In the genomic region with DNA sequence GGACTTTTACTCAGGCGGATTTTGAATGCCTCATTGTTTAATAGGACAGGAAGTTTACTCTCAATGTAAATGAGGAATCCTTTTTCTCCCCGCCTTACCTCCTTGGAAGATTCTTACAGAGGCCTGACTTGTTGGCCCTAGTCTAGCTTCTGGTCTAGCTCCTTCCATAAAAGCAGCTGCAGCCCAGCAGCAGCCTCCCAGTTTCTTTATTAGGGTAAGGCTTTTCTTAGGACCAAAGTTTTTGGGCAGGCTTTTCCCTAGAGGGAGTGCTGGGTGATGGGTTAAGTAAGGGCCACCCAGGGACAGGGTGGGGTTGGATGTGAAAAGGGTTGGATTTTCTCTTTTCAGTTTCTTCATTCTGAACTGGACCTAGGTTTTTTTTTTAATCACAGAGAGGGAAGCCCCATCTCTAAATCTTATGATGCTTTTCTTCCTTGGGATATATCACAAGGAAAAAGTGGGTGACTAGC, we compare ENCODE assay signal across 8 cellular contexts. TPM values are rescaled to one million over a fixed set of nuclear protein-coding genes. Genes with fewer than 3 reads are reported as not detected.
DNase-seq lines count a peak whose midpoint lies in the region; ATAC-seq, FAIRE-seq and TF ChIP-seq lines count a peak whose summit lies in the region.

No MANE protein-coding gene starts in this region.

- H2AFZ ChIP-seq in endothelial cell of umbilical vein (ENCODE audit: low read depth, low read length) (peak overlapping the region; percentile 17), neuronal stem cell (ENCODE audit: low read length) (peak overlapping the region; percentile 76)

- CTCF ChIA-PET in endothelial cell of umbilical vein (lab: Charles Lee) = interaction anchor here (0.6 to 3.1 kb wide), 7 partner anchors 10 to 190 kb away, joined by 3 to 13 read pairs (median 5); partner anchors contain the start of gene RNF215

- H3K36me3 ChIP-seq in Peyer's patch = no peaks in the 10 kb centered on the region
- H3K36me3 ChIP-seq in endothelial cell of umbilical vein (ENCODE audit: control insufficient read depth in 2 of 2, extremely low read depth in 1 of 2, insufficient read depth in 2 of 2, low read length in 2 of 2) = no peaks in the 10 kb centered on the region
- H3K36me3 ChIP-seq in neuronal stem cell (replicated peaks in 1 of 2; ENCODE audit: control insufficient read depth in 2 of 2, insufficient read depth in 2 of 2, low read length in 2 of 2) = no peaks in the 10 kb centered on the region
- no peaks in the 10 kb centered on the region for H3K36me3 ChIP-seq in HAP-1 (replicated peaks)

- no peak overlapping the region for H3K14ac ChIP-seq in neuronal stem cell (ENCODE audit: low read length)

- no peak overlapping the region for H4K91ac ChIP-seq in neuronal stem cell (ENCODE audit: low read depth, low read length, poor library complexity)

- intact Hi-C loops in endothelial cell of umbilical vein (cut with micrococcal nuclease) = loop anchor here (1.0 to 2.0 kb wide), 3 partner anchors 8 to 430 kb away; partner anchors contain the start of genes CCDC157, SF3A1, UQCR10 and ZMAT5

- TSS peak; percentile 30 for BruUV-seq in endothelial cell of umbilical vein (replicated peaks; lab: Mats Ljungman, UMichigan)

- ATAC-seq in HG03460 (IDR thresholded peaks at IDR 0.05; ENCODE audit: unreplicated experiment) = no peak

- H2BK120ac ChIP-seq in neuronal stem cell (ENCODE audit: low read depth, low read length) = no peak overlapping the region

- FAIRE-seq in endothelial cell of umbilical vein (lab: Jason Lieb, UNC) = no peak

- WGBS in neuronal stem cell (ENCODE audit: extremely low coverage in 2 of 2, insufficient read length in 2 of 2, insufficient replicate concordance in 1 of 2), 2 donors = no CpG with 5 or more reads among the region's 2 CpGs

- no peak overlapping the region for H3K18ac ChIP-seq in neuronal stem cell (ENCODE audit: low read length)

- no peak overlapping the region for H3K4ac ChIP-seq in neuronal stem cell (ENCODE audit: low read length)

- peak; percentile 99 for DNase-seq in COLO829 (ENCODE audit: low spot score)
- DNase-seq in Peyer's patch = no peak
- DNase-seq in endothelial cell of umbilical vein (ENCODE audit: low read depth, low spot score) = no peak
- DNase-seq in neuronal stem cell (ENCODE audit: low spot score) = no peak
- no peak for DNase-seq in HAP-1 (ENCODE audit: low spot score in 2 of 2)
- no peak for DNase-seq in NCI-H345 (lab: John Stamatoyannopoulos, UW)
- DNase-seq in activated CD4-positive, CD25-positive, alpha-beta regulatory T cell (lab: John Stamatoyannopoulos, UW) = no peak

- no peaks in the 10 kb centered on the region for H3K79me1 ChIP-seq in neuronal stem cell (ENCODE audit: low read depth, low read length)

- TF ChIP-seq POLR2A in Peyer's patch (IDR thresholded peaks at IDR 0.05) = no peak
- no peak for TF ChIP-seq POLR2A in endothelial cell of umbilical vein (IDR thresholded peaks at IDR 0.05; ENCODE audit: low read depth, low read length)

- H3K9me3 ChIP-seq in Peyer's patch (no peaks in the 10 kb centered on the region), endothelial cell of umbilical vein (replicated peaks; ENCODE audit: control insufficient read depth, insufficient read depth, low read length) (no peaks in the 10 kb centered on the region), neuronal stem cell (replicated peaks in 1 of 2; ENCODE audit: control insufficient read depth in 2 of 2, insufficient read depth in 1 of 2, low read depth in 1 of 2, low read length in 2 of 2) (no peaks in the 10 kb centered on the region), HAP-1 (no peaks in the 10 kb centered on the region)

- no peak overlapping the region for H2AK5ac ChIP-seq in neuronal stem cell (ENCODE audit: low read depth, low read length)

- dilution Hi-C loops in endothelial cell of umbilical vein (cut with MboI; ENCODE audit: extremely low pct_ligation_motif_present, low sequenced_read_pairs) = no loop called here

- in situ Hi-C loops in HAP-1 (cut with MboI; ENCODE audit: low sequenced_read_pairs) = no loop called here

- H2BK5ac ChIP-seq in neuronal stem cell (ENCODE audit: low read length) = no peak overlapping the region

- TF ChIP-seq CTCF in Peyer's patch (IDR thresholded peaks at IDR 0.05) (no peak), endothelial cell of umbilical vein (IDR thresholded peaks at IDR 0.05; ENCODE audit: extremely low read depth in 1 of 2, insufficient read depth in 1 of 2, low read depth in 1 of 2, low read length in 2 of 2) (no peak)

- H3K4me2 ChIP-seq in endothelial cell of umbilical vein (ENCODE audit: insufficient read depth, low read length) (peak overlapping the region; percentile 64), neuronal stem cell (ENCODE audit: insufficient read depth, low read length, poor library complexity, severe bottlenecking) (no peak overlapping the region)

- no peaks in the 10 kb centered on the region for H4K20me1 ChIP-seq in endothelial cell of umbilical vein (replicated peaks; ENCODE audit: control insufficient read depth, extremely low read depth, insufficient read depth, low read length)

- H2BK12ac ChIP-seq in neuronal stem cell (ENCODE audit: low read length) = no peak overlapping the region

- H4K8ac ChIP-seq in neuronal stem cell (ENCODE audit: low read depth, low read length) = no peak overlapping the region

- peak overlapping the region; percentile 56 to 76 (median 70) for H3K27ac ChIP-seq in Peyer's patch
- peak overlapping the region; percentile 99 for H3K27ac ChIP-seq in endothelial cell of umbilical vein (ENCODE audit: insufficient read depth, low read depth, low read length)
- no peak overlapping the region for H3K27ac ChIP-seq in neuronal stem cell (replicated peaks; ENCODE audit: low read length)

- no peaks in the 10 kb centered on the region for H3K79me2 ChIP-seq in endothelial cell of umbilical vein (ENCODE audit: control insufficient read depth, insufficient read depth, low read length)

- H3K4me1 ChIP-seq in Peyer's patch (peaks cover 0 to 12% (median 10%) of the 10 kb centered on the region in 4 donors), endothelial cell of umbilical vein (ENCODE audit: control insufficient read depth, extremely low read depth, insufficient read depth, low read length) (peaks cover 45% of the 10 kb centered on the region), neuronal stem cell (ENCODE audit: control insufficient read depth in 2 of 2, insufficient read depth in 1 of 2, low read depth in 1 of 2, low read length in 2 of 2) (peaks cover 6 to 15% of the 10 kb centered on the region in 2 donors), HAP-1 (peaks cover 22% of the 10 kb centered on the region)

- POLR2A ChIA-PET in endothelial cell of umbilical vein (lab: Charles Lee) = interaction anchor here (1.3 kb wide), 1 partner anchor 12 kb away, joined by 3 read pairs; no protein-coding TSS in a partner anchor

- H3K23ac ChIP-seq in neuronal stem cell (ENCODE audit: low read depth, low read length, poor library complexity) = no peak overlapping the region

- H3K27me3 ChIP-seq in Peyer's patch (no peaks in the 10 kb centered on the region), endothelial cell of umbilical vein (ENCODE audit: control insufficient read depth in 2 of 2, insufficient read depth in 2 of 2, low read length in 2 of 2) (no peaks in the 10 kb centered on the region), neuronal stem cell (ENCODE audit: control insufficient read depth in 3 of 3, insufficient read depth in 3 of 3, low read depth in 1 of 3, low read length in 3 of 3) (no peaks in the 10 kb centered on the region), HAP-1 (ENCODE audit: low read depth) (no peaks in the 10 kb centered on the region)

- H3K4me3 ChIP-seq in Peyer's patch (no peak overlapping the region), endothelial cell of umbilical vein (replicated peaks in 1 of 3; ENCODE audit: insufficient read depth in 1 of 3, low read depth in 1 of 3, low read length in 3 of 3) (no peak overlapping the region), neuronal stem cell (ENCODE audit: low read length in 2 of 2) (peak overlapping the region in 1 of 2 donors; percentile 31), HAP-1 (no peak overlapping the region)

- no peaks in the 10 kb centered on the region for H3K9me1 ChIP-seq in endothelial cell of umbilical vein (replicated peaks; ENCODE audit: control insufficient read depth, extremely low read depth, insufficient read depth, low read length)

- peak overlapping the region; percentile 60 for H3K9ac ChIP-seq in endothelial cell of umbilical vein (replicated peaks; ENCODE audit: extremely low read depth, insufficient read depth, low read length)
- no peak overlapping the region for H3K9ac ChIP-seq in neuronal stem cell (ENCODE audit: low read depth, low read length, poor library complexity)

- no peak overlapping the region for H2BK15ac ChIP-seq in neuronal stem cell (ENCODE audit: low read length)

TF ChIP-seq in endothelial cell of umbilical vein, 7 proteins besides CTCF, POLR2A, EP300 and RAD21:
- TF ChIP-seq POLR2AphosphoS5 (IDR thresholded peaks at IDR 0.05; ENCODE audit: insufficient read depth, low read depth, low read length) (no peak), JUN (IDR thresholded peaks at IDR 0.05; ENCODE audit: borderline replicate concordance, insufficient read depth, insufficient read length, low read depth) (no peak), MYC (IDR thresholded peaks at IDR 0.05; ENCODE audit: low read depth, low read length) (no peak), FOS (IDR thresholded peaks at IDR 0.05; ENCODE audit: borderline replicate concordance, insufficient read depth, low read length) (no peak), EZH2 (IDR thresholded peaks at IDR 0.05; ENCODE audit: borderline replicate concordance, low read depth, low read length, severe bottlenecking) (no peak), GATA2 (IDR thresholded peaks at IDR 0.05; ENCODE audit: insufficient read depth, insufficient read length, low read depth, low read length) (no peak)
- TF ChIP-seq, protein P1, sequence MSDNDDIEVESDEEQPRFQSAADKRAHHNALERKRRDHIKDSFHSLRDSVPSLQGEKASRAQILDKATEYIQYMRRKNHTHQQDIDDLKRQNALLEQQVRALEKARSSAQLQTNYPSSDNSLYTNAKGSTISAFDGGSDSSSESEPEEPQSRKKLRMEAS (IDR thresholded peaks at IDR 0.05; ENCODE audit: insufficient read depth, insufficient read length) = no peak
TF ChIP-seq in endothelial cell of umbilical vein: peak in this region for 0.

RNA-seq across cellular contexts. Expression of gene LIF, which starts 49.7 kb away (rescaled TPM):
- total RNA-seq in Peyer's patch (10 to 100 TPM in 2 of 4 donors, 1 to 10 TPM in 2; 7.4 to 19.3 (median 10.6) TPM), endothelial cell of umbilical vein (0.27 and 0.35 TPM in 2 replicates)
- 0.12 and 0.35 TPM in 2 replicates for polyA plus RNA-seq in endothelial cell of umbilical vein
- 0.06 and 0.16 TPM in 2 replicates for polyA plus RNA-seq in endothelial cell of umbilical vein (2011; cell fraction: cytosol; rRNA removed)
- 0.66 and 1.1 TPM in 2 replicates for polyA plus RNA-seq in endothelial cell of umbilical vein (2011; cell fraction: nucleus; rRNA removed)
- polyA plus RNA-seq in endothelial cell of umbilical vein (2012) = 0.56 and 0.87 TPM in 2 replicates
- 0.19 TPM in 1 of 2 replicates, not detected in the other for polyA minus RNA-seq in endothelial cell of umbilical vein
- polyA minus RNA-seq in endothelial cell of umbilical vein (2011; cell fraction: cytosol; rRNA and poly(A)+ RNA removed) = 1.1 TPM
- polyA minus RNA-seq in endothelial cell of umbilical vein (2011; cell fraction: nucleus; rRNA and poly(A)+ RNA removed) = 0.24 and 1.2 TPM in 2 replicates
- polyA plus RNA-seq in neuronal stem cell (2013, experiment 1 of 2) = 1.4 TPM
- polyA plus RNA-seq in neuronal stem cell (2013, experiment 2 of 2) = 1.4 TPM
